Comparison of ENCODE assay signal across 1 cellular context in the genomic region with DNA sequence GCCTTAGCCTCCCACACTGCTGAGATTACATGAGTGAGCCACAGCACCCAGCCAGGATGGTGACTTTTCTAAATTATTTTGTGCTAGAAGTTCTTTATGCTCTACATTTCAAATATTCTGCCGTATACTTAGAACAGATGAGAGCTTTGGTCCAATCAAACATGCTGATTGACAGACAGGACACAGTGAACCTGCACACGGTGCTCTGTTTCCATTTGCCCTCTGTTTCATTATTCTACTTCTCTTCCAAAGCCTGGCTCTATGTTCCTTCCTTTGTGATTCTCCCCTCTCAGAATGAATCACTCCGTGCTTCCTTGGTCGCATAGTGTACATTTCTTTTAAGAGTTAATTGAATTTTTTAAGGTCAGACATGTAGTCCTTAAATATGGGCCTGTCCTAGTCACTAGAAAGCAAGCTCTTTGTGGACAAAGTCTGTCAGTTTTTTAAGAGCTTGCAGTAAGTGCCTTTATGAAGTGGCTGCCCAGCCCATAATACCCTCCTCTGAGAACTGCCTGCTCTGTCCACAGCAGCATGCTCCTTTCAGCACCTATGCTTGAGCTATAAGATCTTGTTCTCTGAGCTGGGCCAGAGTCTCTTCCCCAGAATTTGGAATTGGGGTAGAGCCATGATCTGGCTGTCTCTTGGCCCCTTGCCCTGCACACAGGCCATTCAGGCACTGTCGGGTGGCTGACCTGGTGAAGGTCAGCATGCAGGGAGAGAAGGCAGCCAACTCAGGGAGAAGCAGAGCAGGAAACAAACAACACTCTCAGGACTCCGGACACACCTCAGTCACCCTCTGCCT.
TF ChIP-seq lines count a peak whose summit lies in the region.

No MANE protein-coding gene starts in this region.

TF ChIP-seq in WTC11, 78 proteins besides CTCF, POLR2A, EP300 and RAD21 (continued from another document):
- TF ChIP-seq, protein P1, sequence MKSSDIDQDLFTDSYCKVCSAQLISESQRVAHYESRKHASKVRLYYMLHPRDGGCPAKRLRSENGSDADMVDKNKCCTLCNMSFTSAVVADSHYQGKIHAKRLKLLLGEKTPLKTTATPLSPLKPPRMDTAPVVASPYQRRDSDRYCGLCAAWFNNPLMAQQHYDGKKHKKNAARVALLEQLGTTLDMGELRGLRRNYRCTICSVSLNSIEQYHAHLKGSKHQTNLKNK (CRISPR knock-in tag; IDR thresholded peaks at IDR 0.05), result no peak
- TF ChIP-seq, protein P2, sequence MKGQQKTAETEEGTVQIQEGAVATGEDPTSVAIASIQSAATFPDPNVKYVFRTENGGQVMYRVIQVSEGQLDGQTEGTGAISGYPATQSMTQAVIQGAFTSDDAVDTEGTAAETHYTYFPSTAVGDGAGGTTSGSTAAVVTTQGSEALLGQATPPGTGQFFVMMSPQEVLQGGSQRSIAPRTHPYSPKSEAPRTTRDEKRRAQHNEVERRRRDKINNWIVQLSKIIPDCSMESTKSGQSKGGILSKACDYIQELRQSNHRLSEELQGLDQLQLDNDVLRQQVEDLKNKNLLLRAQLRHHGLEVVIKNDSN (CRISPR knock-in tag; IDR thresholded peaks at IDR 0.05), result no peak
- TF ChIP-seq NFE2L1 (CRISPR knock-in tag; IDR thresholded peaks at IDR 0.05), result no peak
- no peak for TF ChIP-seq GABPB1 (CRISPR knock-in tag; IDR thresholded peaks at IDR 0.05)
- no peak for TF ChIP-seq NR2C2 (CRISPR knock-in tag; IDR thresholded peaks at IDR 0.05)
- no peak for TF ChIP-seq MXD4 (CRISPR knock-in tag; IDR thresholded peaks at IDR 0.05; ENCODE audit: borderline replicate concordance)
- TF ChIP-seq EMX1 (CRISPR knock-in tag; IDR thresholded peaks at IDR 0.05), result no peak
TF ChIP-seq in WTC11: peak in this region for 0.
